ENCODE assay signal across 8 cellular contexts in genomic region chr14:68977741-68978549, GRCh38. TPM values are rescaled to one million over a fixed set of nuclear protein-coding genes. Genes with fewer than 3 reads are reported as not detected.
DNase-seq lines count a peak whose midpoint lies in the region; ATAC-seq and TF ChIP-seq lines count a peak whose summit lies in the region.

No MANE protein-coding gene starts in this region.

- in situ Hi-C loops in ACHN (cut with HindIII; ENCODE audit: low pct_ligation_motif_present, low pct_unique_long_range_greater_than_20kb, low sequenced_read_pairs): no loop called here

- peak overlapping the region; percentile 73 for H3K27ac Mint-ChIP-seq in activated CD8-positive, alpha-beta memory T cell treated with anti-CD3 and anti-CD28 coated beads, Interleukin-2, amount 10 ng/mL, durations not matched to agents 7 days and 5 days

- H3K9me3 ChIP-seq in muscle layer of colon (ENCODE audit: low read length): no peaks in the 10 kb centered on the region
- no peaks in the 10 kb centered on the region for H3K9me3 ChIP-seq in thoracic aorta

- CTCF ChIA-PET in activated CD8-positive, alpha-beta memory T cell treated with anti-CD3 and anti-CD28 coated beads, Interleukin-2, amount 10 ng/mL, durations not matched to agents 7 days and 5 days (lab: Charles Lee): interaction anchor here (0.9 to 2.8 kb wide), 5 partner anchors 9 to 130 kb away, joined by 3 to 14 read pairs (median 3); no protein-coding TSS in a partner anchor

- peak overlapping the region; percentile 76 for H3K4me3 Mint-ChIP-seq in activated CD8-positive, alpha-beta memory T cell treated with anti-CD3 and anti-CD28 coated beads, Interleukin-2, amount 10 ng/mL, durations not matched to agents 7 days and 5 days

- no peaks in the 10 kb centered on the region for H3K27me3 ChIP-seq in muscle layer of colon (ENCODE audit: control insufficient read depth in 1 of 2, insufficient read depth in 2 of 2, low read length in 2 of 2)
- no peaks in the 10 kb centered on the region for H3K27me3 ChIP-seq in thoracic aorta (replicated peaks; ENCODE audit: insufficient read depth)

- peak overlapping the region; percentile 91 for H3K9ac ChIP-seq in muscle layer of colon (ENCODE audit: low read length)

- H3K36me3 ChIP-seq in muscle layer of colon (ENCODE audit: insufficient read depth, low read length): peaks cover 22% of the 10 kb centered on the region
- H3K36me3 ChIP-seq in thoracic aorta: peaks cover 20% of the 10 kb centered on the region

- peak; percentile 45 for ATAC-seq in activated CD8-positive, alpha-beta memory T cell treated with anti-CD3 and anti-CD28 coated beads, Interleukin-2, amount 10 ng/mL, durations not matched to agents 7 days and 5 days
- peak; percentile 37 for ATAC-seq in thoracic aorta (ENCODE audit: insufficient number of reproducible peaks, low FRiP score, low read depth)
- no peak for ATAC-seq in HG03457 (IDR thresholded peaks at IDR 0.05; ENCODE audit: unreplicated experiment)

- H3K36me3 Mint-ChIP-seq in activated CD8-positive, alpha-beta memory T cell treated with anti-CD3 and anti-CD28 coated beads, Interleukin-2, amount 10 ng/mL, durations not matched to agents 7 days and 5 days: peaks cover 10% of the 10 kb centered on the region

- peaks cover 62% of the 10 kb centered on the region for H3K4me1 ChIP-seq in muscle layer of colon (ENCODE audit: insufficient read depth, low read length)
- H3K4me1 ChIP-seq in thoracic aorta (ENCODE audit: control insufficient read depth in 1 of 2, low read depth in 2 of 2): peaks cover 43 to 73% of the 10 kb centered on the region in 2 donors

- peak; percentile 43 for TF ChIP-seq POLR2A in GM18526 (IDR thresholded peaks at IDR 0.05; ENCODE audit: extremely low read depth, insufficient read length)

- H3K27me3 Mint-ChIP-seq in activated CD8-positive, alpha-beta memory T cell treated with anti-CD3 and anti-CD28 coated beads, Interleukin-2, amount 10 ng/mL, durations not matched to agents 7 days and 5 days: peaks cover 50% of the 10 kb centered on the region

- H3K27ac ChIP-seq in muscle layer of colon (ENCODE audit: low read depth, low read length) (peak overlapping the region; percentile 94), thoracic aorta (peak overlapping the region; percentile 100)

- peaks cover 22% of the 10 kb centered on the region for H3K4me1 Mint-ChIP-seq in activated CD8-positive, alpha-beta memory T cell treated with anti-CD3 and anti-CD28 coated beads, Interleukin-2, amount 10 ng/mL, durations not matched to agents 7 days and 5 days

- TF ChIP-seq CTCF in epithelial cell of esophagus (IDR thresholded peaks at IDR 0.05; ENCODE audit: insufficient read depth, low read depth, low read length, missing control alignments) (no peak), thoracic aorta (IDR thresholded peaks at IDR 0.05) (peak; percentile 21)

- no peaks in the 10 kb centered on the region for H3K9me3 Mint-ChIP-seq in activated CD8-positive, alpha-beta memory T cell treated with anti-CD3 and anti-CD28 coated beads, Interleukin-2, amount 10 ng/mL, durations not matched to agents 7 days and 5 days (ENCODE audit: low read depth)

- H3K4me3 ChIP-seq in epithelial cell of esophagus (ENCODE audit: low read length) (peak overlapping the region; percentile 78), muscle layer of colon (ENCODE audit: low read depth in 1 of 2, low read length in 2 of 2) (peak overlapping the region; percentile 85 to 90), thoracic aorta (peak overlapping the region; percentile 99)

- DNase-seq in ACHN (peak; percentile 71), NCI-H2227 treated with DMSO at 0.1 percent for 48 hours (lab: John Stamatoyannopoulos, UW) (peak; percentile 14), epithelial cell of esophagus (ENCODE audit: low read depth) (peak; percentile 83), thoracic aorta (ENCODE audit: low spot score) (peak; percentile 62)
- peak; percentile 84 for DNase-seq in activated CD8-positive, alpha-beta memory T cell treated with anti-CD3 and anti-CD28 coated beads, Interleukin-2, amount 10 ng/mL, durations not matched to agents 7 days and 5 days

RNA-seq across cellular contexts. Expression of gene ACTN1, which starts 1.2 kb away (rescaled TPM):
- total RNA-seq in activated CD8-positive, alpha-beta memory T cell treated with anti-CD3 and anti-CD28 coated beads, Interleukin-2, amount 10 ng/mL, durations not matched to agents 7 days and 5 days: 10 to 100 TPM; 26.8 to 56.0 TPM
- total RNA-seq in thoracic aorta: 1,000 to 10,000 TPM; 1,201 to 1,291 TPM

Comparison
In these comparisons a context has a peak if more than half of its experiments do, and no peak if none do; other contexts are left out.
1. DNase-seq: peak in every context shown above with its lines; median percentile 84 in activated CD8-positive, alpha-beta memory T cell treated with anti-CD3 and anti-CD28 coated beads, Interleukin-2, amount 10 ng/mL, durations not matched to agents 7 days and 5 days; 83 in epithelial cell of esophagus; 71 in ACHN; 62 in thoracic aorta; 14 in NCI-H2227 treated with DMSO at 0.1 percent for 48 hours.
2. RNA of gene ACTN1, which starts 1.2 kb away (total RNA-seq): 1,201 to 1,291 TPM in thoracic aorta; 26.8 to 56.0 TPM in activated CD8-positive, alpha-beta memory T cell treated with anti-CD3 and anti-CD28 coated beads, Interleukin-2, amount 10 ng/mL, durations not matched to agents 7 days and 5 days; every median in the first group is over 10 times any median in the second.
3. Peak in every context shown above with its lines, with median percentiles within 50 percentile points of each other: H3K4me3 ChIP-seq.